Comparison of ENCODE assay signal across 8 cellular contexts in genomic region chr2:230864122-230864604, GRCh38. TPM values are rescaled to one million over a fixed set of nuclear protein-coding genes. Genes with fewer than 3 reads are reported as not detected.
DNase-seq lines count a peak whose midpoint lies in the region; ATAC-seq and TF ChIP-seq lines count a peak whose summit lies in the region.

No MANE protein-coding gene starts in this region.

- peak overlapping the region; percentile 89 for H3K4me3 ChIP-seq in GM12875 (ENCODE audit: low read depth, low read length)
- H3K4me3 ChIP-seq in foreskin fibroblast (ENCODE audit: low read depth in 1 of 2, low read length in 2 of 2) = peak overlapping the region; percentile 84 to 92
- peak overlapping the region; percentile 78 for H3K4me3 ChIP-seq in skeletal muscle cell (ENCODE audit: low read depth, low read length)

- H3K36me3 Mint-ChIP-seq in T-helper 17 cell (ENCODE audit: low read depth) = peaks cover 3% of the 10 kb centered on the region

- no peak for ATAC-seq in T-helper 17 cell
- ATAC-seq in GM21717 (IDR thresholded peaks at IDR 0.05; ENCODE audit: unreplicated experiment) = no peak
- ATAC-seq in HG02571 (IDR thresholded peaks at IDR 0.05; ENCODE audit: unreplicated experiment) = no peak

- H3K4me3 Mint-ChIP-seq in T-helper 17 cell = peak overlapping the region; percentile 96

- DNase-seq in T-helper 17 cell = no peak
- DNase-seq in foreskin fibroblast = no peak
- no peak for DNase-seq in skeletal muscle cell (ENCODE audit: low read depth)
- no peak for DNase-seq in GM20000 (ENCODE audit: low spot score)
- DNase-seq in nucleus accumbens (lab: John Stamatoyannopoulos, UW) = no peak

- H3K4me1 Mint-ChIP-seq in T-helper 17 cell = peaks cover 35% of the 10 kb centered on the region

- TF ChIP-seq CTCF in GM12875 (IDR thresholded peaks at IDR 0.05; ENCODE audit: borderline replicate concordance, insufficient read depth, low read depth, low read length) = no peak
- no peak for TF ChIP-seq CTCF in foreskin fibroblast (IDR thresholded peaks at IDR 0.05; ENCODE audit: low read depth, low read length)
- no peak for TF ChIP-seq CTCF in GM20000 (IDR thresholded peaks at IDR 0.05; ENCODE audit: extremely low read depth, missing control alignments)

- peaks cover 9% of the 10 kb centered on the region for H3K27me3 Mint-ChIP-seq in T-helper 17 cell

- no peaks in the 10 kb centered on the region for H3K9me3 ChIP-seq in T-helper 17 cell (ENCODE audit: control insufficient read depth, low read length, poor library complexity, severe bottlenecking)

- peak overlapping the region; percentile 91 for H3K27ac Mint-ChIP-seq in T-helper 17 cell

RNA-seq across cellular contexts. Expression of gene ITM2C, which starts 0.6 kb away (rescaled TPM):
- total RNA-seq in T-helper 17 cell = 10 to 100 TPM; 15.3 to 18.6 TPM
